25 cellular contexts compared by ENCODE assay signal in genomic region chrY:7518387-7518786, GRCh38.
"Had no signal": no experiment of that assay in that cellular context is flagged by ENCODE, and none has a peak within 500 bp of the region (broad histone marks: within the 10 kb centered on the region; RNA-seq: fewer than 3 reads in every experiment).

No MANE protein-coding gene starts in this region.

- H3K4me3 ChIP-seq: stomach, suprapubic skin, testis, thoracic aorta, thyroid gland, tibial artery, tibial nerve, transverse colon, upper lobe of left lung, upper lobe of right lung, uterus, vagina had no signal

- H3K27ac ChIP-seq: stomach, suprapubic skin, testis, thoracic aorta, thyroid gland, tibial artery, tibial nerve, transverse colon, upper lobe of left lung, upper lobe of right lung, uterus, vagina had no signal

- FAIRE-seq: urothelium cell line had no signal

- H3K36me3 ChIP-seq: stomach, suprapubic skin, thoracic aorta, thyroid gland, tibial artery, tibial nerve, transverse colon, upper lobe of left lung, upper lobe of right lung, uterus, vagina had no signal

- H3K4me1 ChIP-seq: stomach, suprapubic skin, testis, thyroid gland, tibial artery, tibial nerve, transverse colon, upper lobe of left lung, upper lobe of right lung, uterus, vagina had no signal

- ATAC-seq: stimulated activated effector memory CD8-positive, alpha-beta T cell treated with anti-CD3 and anti-CD28 coated beads, Interleukin-12 subunit alpha, Interleukin-12 subunit beta, amount 100 ng/mL, for 72 hours; stimulated activated memory B cell treated with anti-CD40 and anti-IgM and Interleukin-4, amounts not matched to agents 10 μg/mL and 1 μg/mL and 100 μg/mL, for 72 hours; stimulated activated naive B cell treated with anti-CD40 and anti-IgM and Interleukin-4, amounts not matched to agents 10 μg/mL and 1 μg/mL and 100 μg/mL, for 72 hours; stimulated activated naive CD8-positive, alpha-beta T cell treated with anti-CD3 and anti-CD28 coated beads, Interleukin-15, amount 100 ng/mL, for 72 hours; stimulated activated naive CD8-positive, alpha-beta T cell treated with anti-CD3 and anti-CD28 coated beads, Interleukin-15, Interleukin-2, amounts not matched to agents 100 U/mL and 50 U/mL, for 24 hours; upper lobe of right lung had no signal

- H3K9me3 ChIP-seq: stomach, suprapubic skin, testis, thoracic aorta, thyroid gland, tibial artery, tibial nerve, transverse colon, upper lobe of left lung, upper lobe of right lung, uterus, vagina had no signal

- DNase-seq: stimulated activated CD4-positive, alpha-beta T cell treated with anti-CD3 and anti-CD28 coated beads, Interleukin-2, amount 100 ng/mL, for 48 hours; stimulated activated CD4-positive, alpha-beta T cell treated with anti-CD3 and anti-CD28 coated beads, Interleukin-4, amount 100 ng/mL, for 1 hour; stimulated activated CD4-positive, alpha-beta T cell treated with anti-CD3 and anti-CD28 coated beads, Interleukin-4, amount 100 ng/mL, for 24 hours; stimulated activated CD4-positive, alpha-beta T cell treated with anti-CD3 and anti-CD28 coated beads, Interleukin-4, amount 100 ng/mL, for 4 hours; stimulated activated CD8-positive, alpha-beta memory T cell treated with anti-CD3 and anti-CD28 coated beads, Interleukin-4, amount 100 ng/mL, for 48 hours; stimulated activated naive B cell treated with anti-CD40 and anti-IgM and Interleukin-4, amounts not matched to agents 10 μg/mL and 1 μg/mL and 100 μg/mL, for 72 hours; stimulated activated naive CD4-positive, alpha-beta T cell; stimulated activated naive CD4-positive, alpha-beta T cell treated with Interleukin-2 at 50 U/mL for 16 hours; stimulated activated naive CD8-positive, alpha-beta T cell treated with anti-CD3 and anti-CD28 coated beads, Interleukin-15, amount 100 ng/mL, for 72 hours; stimulated activated naive CD8-positive, alpha-beta T cell treated with anti-CD3 and anti-CD28 coated beads, Interleukin-15, Interleukin-2, amounts not matched to agents 100 U/mL and 50 U/mL, for 24 hours; stomach; testis; thyroid gland; tibial artery; transverse colon; upper lobe of left lung; upper lobe of right lung; uterus had no signal

- H3K27me3 ChIP-seq: stomach, suprapubic skin, testis, thyroid gland, tibial artery, tibial nerve, transverse colon, upper lobe of left lung, upper lobe of right lung, uterus, vagina had no signal
